ENCODE assay signal across 23 cellular contexts in the genomic region with DNA sequence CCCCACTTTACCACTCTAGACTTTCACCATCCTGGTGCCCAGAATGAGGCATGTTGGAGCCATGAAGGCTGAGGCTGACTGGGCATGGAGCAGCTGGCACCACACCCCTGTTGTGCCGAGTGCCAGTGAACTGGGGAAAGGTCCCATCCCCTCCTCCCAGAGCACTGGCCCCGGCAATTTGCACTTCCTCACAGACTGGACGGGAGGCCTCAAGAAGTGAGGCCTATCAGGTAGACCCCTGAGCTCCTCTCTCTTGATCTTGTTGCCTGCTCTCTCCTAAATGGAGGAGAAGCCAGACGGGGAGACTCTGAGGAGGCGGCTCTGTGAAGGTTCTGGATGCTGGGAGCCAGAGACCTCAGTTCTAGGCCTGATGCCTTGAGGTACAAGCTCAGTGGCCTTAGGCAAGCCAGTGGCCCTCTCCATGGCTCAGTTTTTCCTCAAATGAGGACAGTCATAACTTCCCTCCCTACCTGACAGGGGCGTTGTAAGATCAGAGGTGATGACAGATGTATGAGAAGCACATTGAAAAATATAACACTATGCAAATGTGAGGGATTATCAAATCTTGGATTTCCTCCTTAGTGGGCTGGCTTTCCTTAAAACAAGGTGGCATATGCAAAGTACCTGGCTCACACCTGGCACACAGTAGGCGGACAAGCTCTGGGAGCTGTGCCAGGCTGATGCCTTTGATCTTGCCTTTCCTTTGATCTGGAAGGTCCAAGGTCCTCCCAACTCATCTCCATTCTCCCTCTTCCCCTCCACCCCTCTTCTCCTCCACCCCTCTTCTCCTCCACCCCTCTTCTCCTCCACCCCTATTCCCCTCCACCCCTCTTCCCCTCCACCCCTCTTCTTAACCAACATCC. TPM values are rescaled to one million over a fixed set of nuclear protein-coding genes. Genes with fewer than 3 reads are reported as not detected.
"Had no signal": no experiment of that assay in that cellular context is flagged by ENCODE, and none has a peak within 500 bp of the region (broad histone marks: within the 10 kb centered on the region; RNA-seq: fewer than 3 reads in every experiment).

No MANE protein-coding gene starts in this region.

- H3K4me3 Mint-ChIP-seq: activated T-cell treated with anti-CD3 and anti-CD28 coated beads, Interleukin-2, amount 50 U/mL, for 72 hours had no signal

- H3K9me3 ChIP-seq: ascending aorta, heart left ventricle, neutrophil, ovary, prostate gland, testis, upper lobe of left lung had no signal

- H3K27me3 ChIP-seq: ascending aorta, ovary, testis had no signal

- H3K27ac Mint-ChIP-seq: activated T-cell treated with anti-CD3 and anti-CD28 coated beads, Interleukin-2, amount 50 U/mL, for 72 hours; nephron had no signal

- DNase-seq: activated CD4-positive, alpha-beta T cell treated with anti-CD3 and anti-CD28 coated beads for 4 hours; activated CD4-positive, alpha-beta T cell treated with anti-CD3 and anti-CD28 coated beads, Interleukin-2, amount 50 U/mL, for 48 hours; activated CD4-positive, CD25-positive, alpha-beta regulatory T cell; activated CD8-positive, alpha-beta memory T cell treated with anti-CD3 and anti-CD28 coated beads, Interleukin-2, amount 50 U/mL, for 48 hours; activated effector memory CD4-positive, alpha-beta T cell treated with Interleukin-2 at 50 U/mL for 16 hours; activated naive CD4-positive, alpha-beta T cell treated with anti-CD3 and anti-CD28 coated beads, Interleukin-2, amount 50 U/mL, for 16 hours; activated T-cell treated with anti-CD3 and anti-CD28 coated beads, Interleukin-2, amount 50 U/mL, for 72 hours; brain microvascular endothelial cell; central memory CD4-positive, alpha-beta T cell; dermis blood vessel endothelial cell; effector CD8-positive, alpha-beta T cell; heart left ventricle; midbrain; ovary; stimulated activated CD4-positive, alpha-beta T cell treated with anti-CD3 and anti-CD28 coated beads, Interleukin-1b, Interleukin-23, amount 100 ng/mL, for 48 hours; T1000; testis; upper lobe of left lung had no signal

- H3K27ac ChIP-seq: ascending aorta, brain microvascular endothelial cell, heart left ventricle, neutrophil, ovary, prostate gland, testis, upper lobe of left lung had no signal

- H3K4me3 ChIP-seq: ascending aorta, heart left ventricle, ovary, prostate gland, testis, upper lobe of left lung had no signal

- ATAC-seq: activated T-cell treated with anti-CD3 and anti-CD28 coated beads, Interleukin-2, amount 50 U/mL, for 72 hours; heart left ventricle had no signal

- H3K36me3 ChIP-seq: ascending aorta, brain microvascular endothelial cell, heart left ventricle, neutrophil, ovary, prostate gland, upper lobe of left lung had no signal

- H3K9me3 Mint-ChIP-seq: activated T-cell treated with anti-CD3 and anti-CD28 coated beads, Interleukin-2, amount 50 U/mL, for 72 hours; nephron had no signal

- H3K4me1 ChIP-seq: testis had no signal

RNA-seq across cellular contexts. Expression of a gene that starts 6.7 kb away (rescaled TPM):
- total RNA-seq: activated CD8-positive, alpha-beta memory T cell treated with anti-CD3 and anti-CD28 coated beads for 36 hours; ascending aorta; dermis blood vessel endothelial cell had no signal
- polyA plus RNA-seq: ovary had no signal
